Comparison of ENCODE assay signal across 12 cellular contexts in the genomic region with DNA sequence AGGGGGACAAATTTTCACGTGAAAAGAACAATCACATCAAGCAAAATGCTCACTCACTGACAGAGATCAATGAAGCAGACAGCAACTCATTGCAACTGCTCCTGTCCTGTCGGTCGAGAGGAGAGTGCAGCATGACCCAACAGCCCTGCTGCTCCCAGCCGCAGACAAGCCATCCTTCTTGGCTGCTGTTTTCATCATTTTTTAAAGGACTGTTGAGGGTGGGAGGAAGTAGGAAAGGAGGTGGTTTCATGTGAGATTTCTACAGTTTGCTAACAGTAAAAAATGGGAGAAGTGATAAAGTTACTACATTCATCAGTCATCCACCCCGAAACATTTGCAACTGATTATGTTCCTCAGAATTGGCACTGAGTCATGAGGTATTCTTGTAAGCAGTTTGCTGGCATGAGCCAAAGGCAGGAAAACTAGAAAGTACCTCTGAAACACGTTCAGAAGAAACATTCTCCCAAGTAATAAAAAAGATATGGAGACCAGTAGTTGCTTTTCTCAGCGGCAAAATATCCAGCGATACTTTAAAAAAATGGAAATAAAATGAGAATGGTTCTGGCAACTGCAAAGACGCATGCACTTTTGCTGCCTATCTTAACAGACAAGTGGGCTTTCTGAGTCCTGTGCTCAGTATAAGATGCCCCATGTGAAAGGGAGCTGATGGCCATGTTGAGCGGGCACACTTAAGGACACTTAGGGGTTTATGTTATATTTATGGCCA.
DNase-seq lines count a peak whose midpoint lies in the region; TF ChIP-seq lines count a peak whose summit lies in the region.
"Had no signal": no experiment of that assay in that cellular context is flagged by ENCODE, and none has a peak within 500 bp of the region (broad histone marks: within the 10 kb centered on the region; RNA-seq: fewer than 3 reads in every experiment).

No MANE protein-coding gene starts in this region.

- CTCF ChIA-PET in AG04449 (lab: Yijun Ruan, JAX) = interaction anchor here (1.3 kb wide), 1 partner anchor 78 kb away, joined by 4 read pairs; no protein-coding TSS in a partner anchor

- DNase-seq in AG04449 (ENCODE audit: low read depth, low spot score) (peak; percentile 81), HS-5 (ENCODE audit: low read depth) (peak; percentile 88), amniotic epithelial cell (ENCODE audit: low read depth) (peak; percentile 92), iris pigment epithelial cell (ENCODE audit: low read depth) (peak; percentile 64), iPS-NIHi7 (ENCODE audit: extremely low spot score) (no peak), DMS 273 treated with DMSO at 0.1 percent for 48 hours (lab: John Stamatoyannopoulos, UW) (no peak), midbrain (lab: John Stamatoyannopoulos, UW) (no peak), NCI-H2171 treated with DMSO at 0.1 percent for 48 hours (lab: John Stamatoyannopoulos, UW) (no peak)
- DNase-seq: effector memory CD4-positive, alpha-beta T cell; GDM1; NCI-H187 treated with DMSO at 0.1 percent for 48 hours had no signal

- POLR2A ChIA-PET in AG04449 (lab: Yijun Ruan, JAX) = no interaction called here

- no peak for TF ChIP-seq CTCF in AG04449 (IDR thresholded peaks at IDR 0.05; ENCODE audit: insufficient read depth, low read length, missing control alignments)

- peak overlapping the region; percentile 25 for H3K4me3 ChIP-seq in AG04449 (ENCODE audit: low read depth, low read length)
- H3K4me3 ChIP-seq: thoracic aorta had no signal

Comparison
In these comparisons a context has a peak if more than half of its experiments do, and no peak if none do; other contexts are left out.
1. DNase-seq: peak in AG04449 (single experiment), HS-5 (single experiment), amniotic epithelial cell (single experiment) and iris pigment epithelial cell (single experiment); none in iPS-NIHi7 (single experiment), DMS 273 treated with DMSO at 0.1 percent for 48 hours (single experiment), midbrain (single experiment) and NCI-H2171 treated with DMSO at 0.1 percent for 48 hours (single experiment).